ENCODE assay signal across 11 cellular contexts in the genomic region with DNA sequence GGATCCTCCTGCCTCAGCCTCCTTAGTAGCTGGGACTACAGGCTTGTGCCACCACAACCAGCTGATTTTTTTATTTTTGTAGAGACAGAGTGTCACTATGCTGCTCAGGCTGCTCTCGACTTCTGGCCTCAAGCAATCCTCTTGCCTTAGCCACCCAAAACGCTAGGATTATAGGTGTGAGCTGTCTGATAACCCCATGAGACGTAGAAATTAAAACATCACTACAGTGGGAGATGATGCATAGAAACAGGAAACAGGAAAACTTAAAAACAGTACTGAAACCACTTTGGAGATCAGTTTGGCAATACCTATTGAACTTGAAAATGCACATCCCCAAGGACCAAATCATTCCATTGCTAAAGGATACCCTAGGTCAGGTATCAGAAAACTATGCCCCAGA. TPM values are rescaled to one million over a fixed set of nuclear protein-coding genes. Genes with fewer than 3 reads are reported as not detected.
A peak's percentile ranks its signal among the peaks of the same experiment; 100 is the strongest.
DNase-seq lines count a peak whose midpoint lies in the region; ATAC-seq and TF ChIP-seq lines count a peak whose summit lies in the region.
"Had no signal": no experiment of that assay in that cellular context is flagged by ENCODE, and none has a peak within 500 bp of the region (broad histone marks: within the 10 kb centered on the region; RNA-seq: fewer than 3 reads in every experiment).

No MANE protein-coding gene starts in this region.

- peak overlapping the region; percentile 42 for H3K4me3 Mint-ChIP-seq in T-helper 1 cell treated with Interleukin-12 subunit alpha and Interleukin-12 subunit beta and Interleukin-4 antibody, amounts not matched to agents 30 μg/mL and 1 μg/mL, for 36 hours
- H3K4me3 Mint-ChIP-seq in chondrocyte (ENCODE audit: unreplicated experiment): no peak overlapping the region
- peak overlapping the region; percentile 59 for H3K4me3 Mint-ChIP-seq in stimulated activated memory B cell treated with anti-CD40 and anti-IgM and Interleukin-4, amounts not matched to agents 10 μg/mL and 1 μg/mL and 100 μg/mL, for 72 hours

- TF ChIP-seq CTCF in Loucy (conservative IDR thresholded peaks at IDR 0.05; ENCODE audit: low read length) (no peak), chondrocyte (IDR thresholded peaks at IDR 0.05) (no peak)

- peak overlapping the region; percentile 90 for H3K4me2 ChIP-seq in Loucy (ENCODE audit: low read depth, low read length, poor library complexity, severe bottlenecking)

- DNase-seq in T-helper 1 cell (no peak), chondrocyte (ENCODE audit: low spot score) (no peak), superior temporal gyrus (ENCODE audit: extremely low spot score) (no peak)
- DNase-seq: 8988T; effector CD4-positive, alpha-beta T cell; substantia nigra had no signal

- H3K4me1 ChIP-seq in Loucy (ENCODE audit: insufficient read depth, low read length, poor library complexity, severe bottlenecking): peaks cover 59% of the 10 kb centered on the region

- peaks cover 10% of the 10 kb centered on the region for H3K36me3 Mint-ChIP-seq in T-helper 1 cell treated with Interleukin-12 subunit alpha and Interleukin-12 subunit beta and Interleukin-4 antibody, amounts not matched to agents 30 μg/mL and 1 μg/mL, for 36 hours (ENCODE audit: low read depth)
- H3K36me3 Mint-ChIP-seq in chondrocyte (ENCODE audit: low read depth): no peaks in the 10 kb centered on the region
- peaks cover 1% of the 10 kb centered on the region for H3K36me3 Mint-ChIP-seq in stimulated activated memory B cell treated with anti-CD40 and anti-IgM and Interleukin-4, amounts not matched to agents 10 μg/mL and 1 μg/mL and 100 μg/mL, for 72 hours

- H3K27me3 ChIP-seq in Loucy (ENCODE audit: insufficient read depth, low read length, poor library complexity, severe bottlenecking): no peaks in the 10 kb centered on the region

- peak overlapping the region; percentile 29 for H3K27ac Mint-ChIP-seq in T-helper 1 cell treated with Interleukin-12 subunit alpha and Interleukin-12 subunit beta and Interleukin-4 antibody, amounts not matched to agents 30 μg/mL and 1 μg/mL, for 36 hours
- H3K27ac Mint-ChIP-seq in chondrocyte (ENCODE audit: unreplicated experiment): peak overlapping the region; percentile 37
- H3K27ac Mint-ChIP-seq in stimulated activated memory B cell treated with anti-CD40 and anti-IgM and Interleukin-4, amounts not matched to agents 10 μg/mL and 1 μg/mL and 100 μg/mL, for 72 hours: peak overlapping the region; percentile 81

- peaks cover 54% of the 10 kb centered on the region for H3K4me1 Mint-ChIP-seq in T-helper 1 cell treated with Interleukin-12 subunit alpha and Interleukin-12 subunit beta and Interleukin-4 antibody, amounts not matched to agents 30 μg/mL and 1 μg/mL, for 36 hours (ENCODE audit: low read depth)
- H3K4me1 Mint-ChIP-seq in chondrocyte (ENCODE audit: low read depth): peaks cover 73% of the 10 kb centered on the region
- H3K4me1 Mint-ChIP-seq in stimulated activated memory B cell treated with anti-CD40 and anti-IgM and Interleukin-4, amounts not matched to agents 10 μg/mL and 1 μg/mL and 100 μg/mL, for 72 hours: peaks cover 72% of the 10 kb centered on the region

- H3K36me3 ChIP-seq in Loucy (ENCODE audit: insufficient read depth, low read length): no peaks in the 10 kb centered on the region

- peak; percentile 51 for ATAC-seq in stimulated activated memory B cell treated with anti-CD40 and anti-IgM and Interleukin-4, amounts not matched to agents 10 μg/mL and 1 μg/mL and 100 μg/mL, for 72 hours
- ATAC-seq in GM21528 (IDR thresholded peaks at IDR 0.05; ENCODE audit: low FRiP score, unreplicated experiment): no peak
- ATAC-seq in GM21737 (IDR thresholded peaks at IDR 0.05; ENCODE audit: unreplicated experiment): no peak

- H3K9me3 ChIP-seq in Loucy (ENCODE audit: insufficient read depth, low read depth, low read length): no peaks in the 10 kb centered on the region

- no peaks in the 10 kb centered on the region for H3K9me3 Mint-ChIP-seq in T-helper 1 cell treated with Interleukin-12 subunit alpha and Interleukin-12 subunit beta and Interleukin-4 antibody, amounts not matched to agents 30 μg/mL and 1 μg/mL, for 36 hours
- H3K9me3 Mint-ChIP-seq in chondrocyte (ENCODE audit: low read depth): no peaks in the 10 kb centered on the region
- H3K9me3 Mint-ChIP-seq in stimulated activated memory B cell treated with anti-CD40 and anti-IgM and Interleukin-4, amounts not matched to agents 10 μg/mL and 1 μg/mL and 100 μg/mL, for 72 hours: no peaks in the 10 kb centered on the region

- H2AFZ ChIP-seq in Loucy (ENCODE audit: low read length): no peak overlapping the region

- H3K9me2 ChIP-seq in Loucy (replicated peaks; ENCODE audit: low read depth, low read length): no peaks in the 10 kb centered on the region

- no peaks in the 10 kb centered on the region for H3K27me3 Mint-ChIP-seq in T-helper 1 cell treated with Interleukin-12 subunit alpha and Interleukin-12 subunit beta and Interleukin-4 antibody, amounts not matched to agents 30 μg/mL and 1 μg/mL, for 36 hours (ENCODE audit: low read depth)
- no peaks in the 10 kb centered on the region for H3K27me3 Mint-ChIP-seq in chondrocyte (ENCODE audit: low read depth)
- H3K27me3 Mint-ChIP-seq in stimulated activated memory B cell treated with anti-CD40 and anti-IgM and Interleukin-4, amounts not matched to agents 10 μg/mL and 1 μg/mL and 100 μg/mL, for 72 hours: no peaks in the 10 kb centered on the region

- peaks cover 84% of the 10 kb centered on the region for H4K20me1 ChIP-seq in Loucy (ENCODE audit: insufficient read depth, low read length, poor library complexity, severe bottlenecking)

- no peaks in the 10 kb centered on the region for H3F3A ChIP-seq in Loucy (ENCODE audit: low read depth)

- no peak overlapping the region for H3K9ac ChIP-seq in Loucy (ENCODE audit: low read depth, low read length, poor library complexity, severe bottlenecking)

- peak overlapping the region; percentile 29 for H3K4me3 ChIP-seq in Loucy (ENCODE audit: low read length, poor library complexity, severe bottlenecking)

- peaks cover 100% of the 10 kb centered on the region for H3K79me2 ChIP-seq in Loucy (ENCODE audit: insufficient read depth, low read length)

RNA-seq across cellular contexts. Expression of gene SENP6, which starts 10.8 kb away (rescaled TPM):
- total RNA-seq in chondrocyte: 82.1 to 96.3 TPM (median 83.6 TPM) in 3 replicates

Comparison
In these comparisons a context has a peak if more than half of its experiments do, and no peak if none do; other contexts are left out.
1. H3K27ac Mint-ChIP-seq: peak in every context shown above with its lines; median percentile 81 in stimulated activated memory B cell treated with anti-CD40 and anti-IgM and Interleukin-4, amounts not matched to agents 10 μg/mL and 1 μg/mL and 100 μg/mL, for 72 hours; 37 in chondrocyte; 29 in T-helper 1 cell treated with Interleukin-12 subunit alpha and Interleukin-12 subunit beta and Interleukin-4 antibody, amounts not matched to agents 30 μg/mL and 1 μg/mL, for 36 hours.